Comparison of ENCODE assay signal across 8 cellular contexts in genomic region chrX:13689519-13690211, GRCh38. TPM values are rescaled to one million over a fixed set of nuclear protein-coding genes. Genes with fewer than 3 reads are reported as not detected.
A peak's percentile ranks its signal among the peaks of the same experiment; 100 is the strongest.
DNase-seq lines count a peak whose midpoint lies in the region; ATAC-seq and TF ChIP-seq lines count a peak whose summit lies in the region.

No MANE protein-coding gene starts in this region.

- ATAC-seq in stimulated activated memory B cell treated with anti-CD40 and anti-IgM and Interleukin-4, amounts not matched to agents 10 μg/mL and 1 μg/mL and 100 μg/mL, for 72 hours: no peak
- ATAC-seq in HG03469 (IDR thresholded peaks at IDR 0.05; ENCODE audit: unreplicated experiment): no peak

- TF ChIP-seq CTCF in DOHH2 (IDR thresholded peaks at IDR 0.05; ENCODE audit: low read depth, low read length, poor library complexity, severe bottlenecking): no peak

- H3K36me3 ChIP-seq in DOHH2 (ENCODE audit: control insufficient read depth, low read length): peaks cover 10% of the 10 kb centered on the region

- no peaks in the 10 kb centered on the region for H3K27me3 Mint-ChIP-seq in activated naive CD8-positive, alpha-beta T cell treated with anti-CD3 and anti-CD28 coated beads for 36 hours
- no peaks in the 10 kb centered on the region for H3K27me3 Mint-ChIP-seq in stimulated activated memory B cell treated with anti-CD40 and anti-IgM and Interleukin-4, amounts not matched to agents 10 μg/mL and 1 μg/mL and 100 μg/mL, for 72 hours

- H3K36me3 Mint-ChIP-seq in activated naive CD8-positive, alpha-beta T cell treated with anti-CD3 and anti-CD28 coated beads for 36 hours: peaks cover 16% of the 10 kb centered on the region
- H3K36me3 Mint-ChIP-seq in stimulated activated memory B cell treated with anti-CD40 and anti-IgM and Interleukin-4, amounts not matched to agents 10 μg/mL and 1 μg/mL and 100 μg/mL, for 72 hours: no peaks in the 10 kb centered on the region

- H3K4me3 ChIP-seq in DOHH2 (ENCODE audit: low read length) (peak overlapping the region; percentile 74), iPS-11a (ENCODE audit: low read depth, low read length) (peak overlapping the region; percentile 74)

- H3K27me3 ChIP-seq in DOHH2 (ENCODE audit: control insufficient read depth, low read length): no peaks in the 10 kb centered on the region

- peak overlapping the region; percentile 62 for H3K27ac ChIP-seq in DOHH2 (ENCODE audit: low read depth, low read length)

- H3K27ac Mint-ChIP-seq in activated naive CD8-positive, alpha-beta T cell treated with anti-CD3 and anti-CD28 coated beads for 36 hours: peak overlapping the region; percentile 96
- peak overlapping the region; percentile 88 for H3K27ac Mint-ChIP-seq in stimulated activated memory B cell treated with anti-CD40 and anti-IgM and Interleukin-4, amounts not matched to agents 10 μg/mL and 1 μg/mL and 100 μg/mL, for 72 hours

- peak overlapping the region; percentile 89 for H3K4me3 Mint-ChIP-seq in activated naive CD8-positive, alpha-beta T cell treated with anti-CD3 and anti-CD28 coated beads for 36 hours
- H3K4me3 Mint-ChIP-seq in stimulated activated memory B cell treated with anti-CD40 and anti-IgM and Interleukin-4, amounts not matched to agents 10 μg/mL and 1 μg/mL and 100 μg/mL, for 72 hours: peak overlapping the region; percentile 86

- DNase-seq in HT-29 (ENCODE audit: low spot score) (peak; percentile 9), NCI-H774 (lab: John Stamatoyannopoulos, UW) (no peak), COR-L47 (lab: John Stamatoyannopoulos, UW) (no peak)
- no peak for DNase-seq in activated naive CD8-positive, alpha-beta T cell treated with anti-CD3 and anti-CD28 coated beads for 36 hours

- H3K9me3 Mint-ChIP-seq in activated naive CD8-positive, alpha-beta T cell treated with anti-CD3 and anti-CD28 coated beads for 36 hours: no peaks in the 10 kb centered on the region
- H3K9me3 Mint-ChIP-seq in stimulated activated memory B cell treated with anti-CD40 and anti-IgM and Interleukin-4, amounts not matched to agents 10 μg/mL and 1 μg/mL and 100 μg/mL, for 72 hours: no peaks in the 10 kb centered on the region

- H3K4me1 Mint-ChIP-seq in activated naive CD8-positive, alpha-beta T cell treated with anti-CD3 and anti-CD28 coated beads for 36 hours: peaks cover 58% of the 10 kb centered on the region
- H3K4me1 Mint-ChIP-seq in stimulated activated memory B cell treated with anti-CD40 and anti-IgM and Interleukin-4, amounts not matched to agents 10 μg/mL and 1 μg/mL and 100 μg/mL, for 72 hours: peaks cover 54% of the 10 kb centered on the region

- H4K20me1 ChIP-seq in DOHH2 (ENCODE audit: control insufficient read depth, insufficient read depth, low read depth, low read length): no peaks in the 10 kb centered on the region

- no peaks in the 10 kb centered on the region; the same call in 1 of the 2 replicates for H3F3A ChIP-seq in DOHH2 (ENCODE audit: control insufficient read depth, insufficient read depth)

- H3K4me1 ChIP-seq in DOHH2 (ENCODE audit: control insufficient read depth, low read length): peaks cover 77% of the 10 kb centered on the region

- H3K4me2 ChIP-seq in DOHH2 (ENCODE audit: low read length): peak overlapping the region; percentile 80

- H3K9me3 ChIP-seq in DOHH2 (ENCODE audit: control insufficient read depth, insufficient read depth, low read length): no peaks in the 10 kb centered on the region

- H3K9me2 ChIP-seq in DOHH2 (replicated peaks; ENCODE audit: control insufficient read depth, low read length): no peaks in the 10 kb centered on the region

- H3K79me2 ChIP-seq in DOHH2 (ENCODE audit: control insufficient read depth, low read length): peaks cover 61% of the 10 kb centered on the region

RNA-seq across cellular contexts. Expression of gene RAB9A, which starts 0.7 kb away (rescaled TPM):
- 4.8 and 5.7 TPM in 2 replicates for total RNA-seq in HT-29 (2014; rRNA removed; shearing (Covaris generic))
- total RNA-seq in activated naive CD8-positive, alpha-beta T cell treated with anti-CD3 and anti-CD28 coated beads for 36 hours: 10 to 100 TPM; 33.8 to 36.4 TPM

RNA-seq across cellular contexts. Expression of gene TCEANC, which starts 36.7 kb away (rescaled TPM):
- 0.53 and 0.76 TPM in 2 replicates for total RNA-seq in HT-29 (2014; rRNA removed; shearing (Covaris generic))
- total RNA-seq in activated naive CD8-positive, alpha-beta T cell treated with anti-CD3 and anti-CD28 coated beads for 36 hours: under 1 TPM; 0.84 to 0.89 TPM

RNA-seq across cellular contexts. Expression of gene TRAPPC2, which starts 44.8 kb away (rescaled TPM):
- total RNA-seq in HT-29 (2014; rRNA removed; shearing (Covaris generic)): 6.7 and 8.9 TPM in 2 replicates
- 10 to 100 TPM; 15.8 to 16.6 TPM for total RNA-seq in activated naive CD8-positive, alpha-beta T cell treated with anti-CD3 and anti-CD28 coated beads for 36 hours

RNA-seq across cellular contexts. Expression of gene OFD1, which starts 44.9 kb away (rescaled TPM):
- total RNA-seq in HT-29 (2014; rRNA removed; shearing (Covaris generic)): 12.0 and 13.8 TPM in 2 replicates
- 10 to 100 TPM; 27.4 to 29.0 TPM for total RNA-seq in activated naive CD8-positive, alpha-beta T cell treated with anti-CD3 and anti-CD28 coated beads for 36 hours
